7 cellular contexts compared by ENCODE assay signal in the genomic region with DNA sequence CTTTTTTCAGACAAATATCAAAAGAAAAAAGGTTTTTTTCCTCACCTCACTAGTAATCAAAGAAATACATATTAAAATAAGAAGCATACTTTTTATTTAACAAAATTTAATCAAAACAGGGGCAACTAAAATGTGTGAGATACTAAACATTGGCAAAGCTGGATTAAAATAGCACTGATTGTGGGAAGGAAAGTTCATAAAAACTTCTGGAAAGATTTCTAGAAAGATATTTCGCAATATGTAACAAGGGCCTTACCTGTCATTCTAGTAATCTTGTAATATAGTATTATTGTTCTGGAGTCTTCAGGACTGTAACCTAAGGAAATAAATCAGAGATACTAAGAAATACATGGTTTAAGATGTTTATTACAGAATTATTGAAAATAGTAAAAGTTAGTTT.
"Had no signal": no experiment of that assay in that cellular context is flagged by ENCODE, and none has a peak within 500 bp of the region (broad histone marks: within the 10 kb centered on the region; RNA-seq: fewer than 3 reads in every experiment).

No MANE protein-coding gene starts in this region.

- H3K4me3 ChIP-seq: GM23248 had no signal

- H2AFZ ChIP-seq: GM23248 had no signal

- H3K27ac ChIP-seq: GM23248 had no signal

- DNase-seq: GM23248, GOT3, H9, HCEC 1CT, KG1 had no signal

- H3K9ac ChIP-seq: GM23248 had no signal

- FAIRE-seq: H54, HTR-8/SVneo had no signal
